In the genomic region with DNA sequence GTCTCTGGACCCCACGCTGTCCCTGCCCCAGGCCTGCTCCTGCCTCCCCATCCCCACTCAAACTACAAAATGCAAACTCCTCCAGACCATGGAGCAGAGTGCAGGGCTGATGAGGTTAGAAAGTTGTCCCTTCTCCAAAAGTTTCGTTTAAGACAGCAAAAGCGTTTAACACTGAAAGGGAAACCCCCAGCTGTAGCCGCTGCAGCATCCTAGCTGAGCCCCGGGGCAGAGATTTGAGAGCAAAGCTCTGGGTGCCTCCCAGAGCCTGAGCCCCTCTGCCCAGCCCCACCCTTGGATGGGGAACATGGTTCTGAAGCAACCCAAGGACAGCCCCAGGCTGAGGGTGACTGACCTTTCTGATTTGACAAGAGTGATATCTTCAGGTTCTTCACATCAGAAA, we compare ENCODE assay signal across 16 cellular contexts. TPM values are rescaled to one million over a fixed set of nuclear protein-coding genes. Genes with fewer than 3 reads are reported as not detected.
A peak's percentile ranks its signal among the peaks of the same experiment; 100 is the strongest.
DNase-seq lines count a peak whose midpoint lies in the region; ATAC-seq and TF ChIP-seq lines count a peak whose summit lies in the region.
"Had no signal": no experiment of that assay in that cellular context is flagged by ENCODE, and none has a peak within 500 bp of the region (broad histone marks: within the 10 kb centered on the region; RNA-seq: fewer than 3 reads in every experiment).

No MANE protein-coding gene starts in this region.

- no peak overlapping the region for H3K27ac ChIP-seq in HEK293 (ENCODE audit: extremely low read depth, low read depth, low read length)
- H3K27ac ChIP-seq: KMS-11, RWPE1 had no signal

- ATAC-seq in activated naive CD8-positive, alpha-beta T cell treated with anti-CD3 and anti-CD28 coated beads, Interleukin-2, amount 50 U/mL, for 24 hours: peak; percentile 31
- ATAC-seq in HG03432 (IDR thresholded peaks at IDR 0.05; ENCODE audit: unreplicated experiment) (peak; percentile 32), HG03460 (IDR thresholded peaks at IDR 0.05; ENCODE audit: unreplicated experiment) (no peak)
- peak; percentile 14 for ATAC-seq in stimulated activated naive CD8-positive, alpha-beta T cell treated with anti-CD3 and anti-CD28 coated beads, Interleukin-15, Interleukin-2, amounts not matched to agents 100 U/mL and 50 U/mL, for 24 hours

- H3K9me3 ChIP-seq in HEK293 (ENCODE audit: control insufficient read depth, insufficient read depth, low read depth, low read length): no peaks in the 10 kb centered on the region
- H3K9me3 ChIP-seq: BE2C had no signal

- CTCF ChIA-PET in HEK293 (lab: Yijun Ruan, JAX): interaction anchor here (0.6 to 17.6 kb wide), 32 partner anchors 9 to 1697 kb away, joined by 3 to 471 read pairs (median 4); no protein-coding TSS in a partner anchor

- TF ChIP-seq CTCF in HEK293 (tag by site-specific recombination; IDR thresholded peaks at IDR 0.05): no peak

- no peak overlapping the region for H3K27ac Mint-ChIP-seq in activated naive CD8-positive, alpha-beta T cell treated with anti-CD3 and anti-CD28 coated beads, Interleukin-2, amount 50 U/mL, for 24 hours
- no peak overlapping the region for H3K27ac Mint-ChIP-seq in activated naive CD8-positive, alpha-beta T cell treated with anti-CD3 and anti-CD28 coated beads for 36 hours
- H3K27ac Mint-ChIP-seq: CD4-positive, CD25-positive, alpha-beta regulatory T cell had no signal

- no peaks in the 10 kb centered on the region for H3K36me3 Mint-ChIP-seq in activated naive CD8-positive, alpha-beta T cell treated with anti-CD3 and anti-CD28 coated beads, Interleukin-2, amount 50 U/mL, for 24 hours (ENCODE audit: low read depth)
- no peaks in the 10 kb centered on the region for H3K36me3 Mint-ChIP-seq in activated naive CD8-positive, alpha-beta T cell treated with anti-CD3 and anti-CD28 coated beads for 36 hours
- H3K36me3 Mint-ChIP-seq: CD4-positive, CD25-positive, alpha-beta regulatory T cell had no signal

- no peak overlapping the region for H3K4me3 ChIP-seq in HEK293 (ENCODE audit: low read depth, low read length)

- H3K4me1 Mint-ChIP-seq in activated naive CD8-positive, alpha-beta T cell treated with anti-CD3 and anti-CD28 coated beads, Interleukin-2, amount 50 U/mL, for 24 hours: peaks cover 3% of the 10 kb centered on the region
- peaks cover 6% of the 10 kb centered on the region for H3K4me1 Mint-ChIP-seq in activated naive CD8-positive, alpha-beta T cell treated with anti-CD3 and anti-CD28 coated beads for 36 hours
- H3K4me1 Mint-ChIP-seq: CD4-positive, CD25-positive, alpha-beta regulatory T cell had no signal

- in situ Hi-C loops in ACHN (cut with HindIII; ENCODE audit: low pct_ligation_motif_present, low pct_unique_long_range_greater_than_20kb, low sequenced_read_pairs): loop anchor here (25.0 kb wide), 1 partner anchor 109 kb away; no protein-coding TSS in a partner anchor

- H3K36me3 ChIP-seq in HEK293 (ENCODE audit: control insufficient read depth in 2 of 2, insufficient read depth in 1 of 2, low read length in 2 of 2): no peaks in the 10 kb centered on the region; a peak in 1 of 3 replicates
- H3K36me3 ChIP-seq: BE2C had no signal

- POLR2A ChIA-PET in HEK293 (lab: Yijun Ruan, JAX): interaction anchor here (1.0 to 1.7 kb wide), 3 partner anchors 370 to 379 kb away, joined by 3 to 8 read pairs (median 6); no protein-coding TSS in a partner anchor

- H3K9me3 Mint-ChIP-seq in activated naive CD8-positive, alpha-beta T cell treated with anti-CD3 and anti-CD28 coated beads, Interleukin-2, amount 50 U/mL, for 24 hours: no peaks in the 10 kb centered on the region
- H3K9me3 Mint-ChIP-seq in activated naive CD8-positive, alpha-beta T cell treated with anti-CD3 and anti-CD28 coated beads for 36 hours: no peaks in the 10 kb centered on the region

- no peak for DNase-seq in activated naive CD8-positive, alpha-beta T cell treated with anti-CD3 and anti-CD28 coated beads, Interleukin-2, amount 50 U/mL, for 24 hours
- DNase-seq in activated naive CD8-positive, alpha-beta T cell treated with anti-CD3 and anti-CD28 coated beads for 36 hours: no peak
- DNase-seq in stimulated activated naive CD8-positive, alpha-beta T cell treated with anti-CD3 and anti-CD28 coated beads, Interleukin-15, Interleukin-2, amounts not matched to agents 100 U/mL and 50 U/mL, for 24 hours: no peak
- DNase-seq in NOMO-1 treated with DMSO at 0.1 percent for 48 hours (lab: John Stamatoyannopoulos, UW; ENCODE audit: unreplicated experiment) (no peak), ACHN (no peak)
- DNase-seq: SIG-M5 had no signal

- H3K27me3 Mint-ChIP-seq in activated naive CD8-positive, alpha-beta T cell treated with anti-CD3 and anti-CD28 coated beads, Interleukin-2, amount 50 U/mL, for 24 hours: peaks cover 12% of the 10 kb centered on the region
- H3K27me3 Mint-ChIP-seq in activated naive CD8-positive, alpha-beta T cell treated with anti-CD3 and anti-CD28 coated beads for 36 hours: peaks cover 42% of the 10 kb centered on the region

- no peak overlapping the region for H3K4me3 Mint-ChIP-seq in activated naive CD8-positive, alpha-beta T cell treated with anti-CD3 and anti-CD28 coated beads, Interleukin-2, amount 50 U/mL, for 24 hours
- H3K4me3 Mint-ChIP-seq in activated naive CD8-positive, alpha-beta T cell treated with anti-CD3 and anti-CD28 coated beads for 36 hours: no peak overlapping the region

- no peaks in the 10 kb centered on the region for H3K4me1 ChIP-seq in HEK293 (ENCODE audit: control insufficient read depth, insufficient read depth, low read length)
- H3K4me1 ChIP-seq: BE2C had no signal

TF ChIP-seq in HEK293, 187 proteins besides CTCF, POLR2A, EP300 and RAD21:
- TF ChIP-seq ZNF571 (tag by site-specific recombination; IDR thresholded peaks at IDR 0.05): no peak
- TF ChIP-seq TRIM28 (IDR thresholded peaks at IDR 0.05; ENCODE audit: borderline replicate concordance, low read length): no peak
- TF ChIP-seq PRDM1 (tag by site-specific recombination; IDR thresholded peaks at IDR 0.05): peak; percentile 76
- no peak for TF ChIP-seq ZNF555 (tag by site-specific recombination; conservative IDR thresholded peaks at IDR 0.05)

RNA-seq across cellular contexts. Expression of a gene that starts 52.8 kb away (rescaled TPM):
- not detected for total RNA-seq in activated naive CD8-positive, alpha-beta T cell treated with anti-CD3 and anti-CD28 coated beads for 36 hours
- total RNA-seq: CD4-positive, CD25-positive, alpha-beta regulatory T cell; H1; HT-29; PC-3 had no signal

RNA-seq across cellular contexts. Expression of a gene that starts 54.1 kb away (rescaled TPM):
- under 1 TPM; 0.06 to 0.08 TPM for total RNA-seq in activated naive CD8-positive, alpha-beta T cell treated with anti-CD3 and anti-CD28 coated beads for 36 hours
